Comparison of ENCODE assay signal across 12 cellular contexts in the genomic region with DNA sequence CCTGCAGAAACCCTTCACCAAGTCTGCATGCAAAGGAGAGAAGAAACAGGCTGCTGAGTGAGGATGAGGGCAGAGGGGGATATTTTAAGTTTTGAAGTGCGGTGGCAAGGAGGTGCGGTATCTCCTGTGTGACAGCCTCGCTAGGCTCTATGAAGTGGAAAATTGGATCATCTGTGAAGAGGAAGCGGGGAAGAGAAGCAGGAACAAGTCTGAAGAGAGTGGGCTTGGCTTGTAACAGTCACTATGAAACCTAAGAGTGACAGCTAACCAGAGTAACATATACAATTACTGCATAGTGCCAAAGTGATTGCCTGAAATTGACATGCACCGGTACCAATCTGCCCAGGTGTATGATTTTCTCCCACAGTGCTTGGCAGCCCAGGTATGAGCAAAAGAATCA.
A peak's percentile ranks its signal among the peaks of the same experiment; 100 is the strongest.
DNase-seq lines count a peak whose midpoint lies in the region; ATAC-seq, FAIRE-seq and TF ChIP-seq lines count a peak whose summit lies in the region.
"Had no signal": no experiment of that assay in that cellular context is flagged by ENCODE, and none has a peak within 500 bp of the region (broad histone marks: within the 10 kb centered on the region; RNA-seq: fewer than 3 reads in every experiment).

No MANE protein-coding gene starts in this region.

- intact Hi-C loops in A673 (cut with micrococcal nuclease; ENCODE audit: unreplicated experiment) (no loop called here), Caco-2 (cut with micrococcal nuclease; ENCODE audit: unreplicated experiment) (no loop called here)

- H3K36me3 ChIP-seq in A673 (ENCODE audit: insufficient read depth, low read length, poor library complexity, severe bottlenecking) (no peaks in the 10 kb centered on the region), small intestine (ENCODE audit: control insufficient read depth in 2 of 2, insufficient read depth in 2 of 2, low read length in 2 of 2) (no peaks in the 10 kb centered on the region), Caco-2 (ENCODE audit: control insufficient read depth, insufficient read depth, low read length) (no peaks in the 10 kb centered on the region)
- H3K36me3 ChIP-seq: MG63 had no signal

- DNase-seq in A673 (ENCODE audit: low spot score) (peak; percentile 72), NCI-H2081 treated with DMSO at 0.1 percent for 48 hours (lab: John Stamatoyannopoulos, UW) (no peak), small intestine (no peak), Caco-2 (no peak), inferior parietal cortex (ENCODE audit: extremely low spot score) (no peak)
- DNase-seq in T-helper 2 cell treated with Interferon-gamma antibody and Interleukin-4, amounts not matched to agents 5 μg/mL and 100 μg/mL, for 36 hours (ENCODE audit: low spot score), result no peak
- DNase-seq: anterior cingulate cortex, MG63, SW 1271 had no signal

- no peak for TF ChIP-seq CTCF in A673 (conservative IDR thresholded peaks at IDR 0.05; ENCODE audit: low read depth, low read length)
- no peak for TF ChIP-seq CTCF in Caco-2 (IDR thresholded peaks at IDR 0.05; ENCODE audit: insufficient read depth in 1 of 2, low read depth in 1 of 2, low read length in 1 of 2, severe bottlenecking in 1 of 2, unreplicated experiment in 1 of 2)

- H3K4me3 ChIP-seq in A673 (ENCODE audit: low read depth, low read length, poor library complexity, severe bottlenecking) (no peak overlapping the region), small intestine (ENCODE audit: low read depth in 1 of 2, low read length in 2 of 2) (no peak overlapping the region), Caco-2 (ENCODE audit: low read depth, low read length) (no peak overlapping the region)
- H3K4me3 ChIP-seq: MG63, upper lobe of left lung had no signal

- no peaks in the 10 kb centered on the region for H3K27me3 Mint-ChIP-seq in T-helper 2 cell treated with Interferon-gamma antibody and Interleukin-4, amounts not matched to agents 5 μg/mL and 100 μg/mL, for 36 hours (ENCODE audit: low read depth)
- no peaks in the 10 kb centered on the region for H3K27me3 Mint-ChIP-seq in Caco-2 (ENCODE audit: insufficient read depth, unreplicated experiment)

- H3K27ac ChIP-seq in A673 (ENCODE audit: low read depth, low read length, poor library complexity, severe bottlenecking) (peak overlapping the region; percentile 72), small intestine (ENCODE audit: low read depth in 1 of 2, low read length in 1 of 2) (no peak overlapping the region)

- H3K4me1 ChIP-seq in A673 (ENCODE audit: insufficient read depth, low read length, poor library complexity, severe bottlenecking), result peaks cover 41% of the 10 kb centered on the region
- H3K4me1 ChIP-seq in small intestine (ENCODE audit: control insufficient read depth in 2 of 2, insufficient read depth in 1 of 2, low read depth in 1 of 2, low read length in 1 of 2), result no peaks in the 10 kb centered on the region
- H3K4me1 ChIP-seq in Caco-2, result peaks cover under 1% of the 10 kb centered on the region; the same call in 1 of the 2 replicates

- WGBS in small intestine, 3 donors, result 83 to 95% (median 85%) methylated on average over 5 of the region's 5 CpGs

- H3K27me3 ChIP-seq in A673 (replicated peaks; ENCODE audit: insufficient read depth, low read depth, low read length, poor library complexity) (no peaks in the 10 kb centered on the region), small intestine (ENCODE audit: control insufficient read depth in 2 of 2, insufficient read depth in 2 of 2, low read length in 2 of 2) (no peaks in the 10 kb centered on the region), Caco-2 (replicated peaks; ENCODE audit: control insufficient read depth, insufficient read depth, low read length) (no peaks in the 10 kb centered on the region)
- H3K27me3 ChIP-seq: MG63, upper lobe of left lung had no signal

- H3K9me3 Mint-ChIP-seq in T-helper 2 cell treated with Interferon-gamma antibody and Interleukin-4, amounts not matched to agents 5 μg/mL and 100 μg/mL, for 36 hours, result peaks cover 12% of the 10 kb centered on the region
- no peaks in the 10 kb centered on the region for H3K9me3 Mint-ChIP-seq in Caco-2 (ENCODE audit: unreplicated experiment)

- no peaks in the 10 kb centered on the region for H3K9me3 ChIP-seq in A673 (ENCODE audit: low read depth, low read length, poor library complexity, severe bottlenecking)
- H3K9me3 ChIP-seq in small intestine (ENCODE audit: control insufficient read depth, low read depth), result no peaks in the 10 kb centered on the region
- no peaks in the 10 kb centered on the region; the same call in 1 of the 2 replicates for H3K9me3 ChIP-seq in Caco-2
- H3K9me3 ChIP-seq: MG63, upper lobe of left lung had no signal

- FAIRE-seq in small intestine (lab: Jason Lieb, UNC), result no peak

- POLR2A ChIA-PET in A673 (lab: Charles Lee; ENCODE audit: low non-redundant PET) (interaction anchor here (0.5 kb wide), 1 partner anchor 13 kb away, joined by 6 read pairs; no protein-coding TSS in a partner anchor), Caco-2 (lab: Charles Lee) (no interaction called here)

- CTCF ChIA-PET in A673 (lab: Charles Lee) (interaction anchor here (0.9 kb wide), 1 partner anchor 124 kb away, joined by 3 read pairs; no protein-coding TSS in a partner anchor), Caco-2 (lab: Charles Lee) (no interaction called here)

- peak overlapping the region; percentile 83 for H3K27ac Mint-ChIP-seq in T-helper 2 cell treated with Interferon-gamma antibody and Interleukin-4, amounts not matched to agents 5 μg/mL and 100 μg/mL, for 36 hours
- H3K27ac Mint-ChIP-seq in Caco-2 (ENCODE audit: unreplicated experiment), result no peak overlapping the region

- peak overlapping the region; percentile 57 for H3K4me3 Mint-ChIP-seq in T-helper 2 cell treated with Interferon-gamma antibody and Interleukin-4, amounts not matched to agents 5 μg/mL and 100 μg/mL, for 36 hours
- no peak overlapping the region for H3K4me3 Mint-ChIP-seq in Caco-2 (ENCODE audit: unreplicated experiment)

- BruUV-seq in A673 (replicated peaks; lab: Mats Ljungman, UMichigan) (no TSS peak), Caco-2 (replicated peaks; lab: Mats Ljungman, UMichigan) (no TSS peak)

- ATAC-seq in GM18519 (IDR thresholded peaks at IDR 0.05; ENCODE audit: low FRiP score, unreplicated experiment) (peak; percentile 41), HG02763 (IDR thresholded peaks at IDR 0.05; ENCODE audit: unreplicated experiment) (peak; percentile 53)

- peaks cover 50% of the 10 kb centered on the region for H3K4me1 Mint-ChIP-seq in T-helper 2 cell treated with Interferon-gamma antibody and Interleukin-4, amounts not matched to agents 5 μg/mL and 100 μg/mL, for 36 hours (ENCODE audit: low read depth)
- no peaks in the 10 kb centered on the region for H3K4me1 Mint-ChIP-seq in Caco-2 (ENCODE audit: low read depth, unreplicated experiment)

- peaks cover 31% of the 10 kb centered on the region for H3K36me3 Mint-ChIP-seq in T-helper 2 cell treated with Interferon-gamma antibody and Interleukin-4, amounts not matched to agents 5 μg/mL and 100 μg/mL, for 36 hours (ENCODE audit: low read depth)
- H3K36me3 Mint-ChIP-seq in Caco-2 (ENCODE audit: insufficient read depth, unreplicated experiment), result no peaks in the 10 kb centered on the region
